In genomic region chr17:43367588-43368242, GRCh38 we compare ENCODE assay signal across 7 cellular contexts. TPM values are rescaled to one million over a fixed set of nuclear protein-coding genes. Genes with fewer than 3 reads are reported as not detected.
A peak's percentile ranks its signal among the peaks of the same experiment; 100 is the strongest.
DNase-seq lines count a peak whose midpoint lies in the region; ATAC-seq and TF ChIP-seq lines count a peak whose summit lies in the region.

No MANE protein-coding gene starts in this region.

- H3K4me3 Mint-ChIP-seq in stimulated activated naive B cell treated with anti-CD40 and anti-IgM and Interleukin-4, amounts not matched to agents 10 μg/mL and 1 μg/mL and 100 μg/mL, for 72 hours = peak overlapping the region; percentile 91 to 98

- TF ChIP-seq CTCF in GM12864 (IDR thresholded peaks at IDR 0.05; ENCODE audit: low read depth, low read length, missing control alignments) = no peak
- TF ChIP-seq CTCF in HEK293 (tag by site-specific recombination; IDR thresholded peaks at IDR 0.05) = no peak
- TF ChIP-seq CTCF in NB4 (IDR thresholded peaks at IDR 0.05; ENCODE audit: low read depth, low read length) = no peak
- no peak for TF ChIP-seq CTCF in SK-N-SH (IDR thresholded peaks at IDR 0.05)

- peak overlapping the region; percentile 82 for H3K9ac ChIP-seq in SK-N-SH

- H3F3A ChIP-seq in SK-N-SH (replicated peaks; ENCODE audit: insufficient read depth) = peaks cover 23% of the 10 kb centered on the region

- peak overlapping the region; percentile 84 for H3K4me2 ChIP-seq in SK-N-SH

- no peaks in the 10 kb centered on the region for H3K27me3 ChIP-seq in SK-N-SH (ENCODE audit: insufficient read depth)

- H3K4me3 ChIP-seq in GM12864 (ENCODE audit: low read depth, low read length) (no peak overlapping the region; the same call in 1 of the 2 replicates), HEK293 (ENCODE audit: low read depth, low read length) (no peak overlapping the region), NB4 (ENCODE audit: low read depth, low read length) (peak overlapping the region; percentile 72), SK-N-SH (ENCODE audit: low read depth in 2 of 2, low read length in 1 of 2) (peak overlapping the region in 1 of 2 experiments; percentile 36; a peak in 2 of 4 replicates)

- 44% methylated on average over 18 of the region's 18 CpGs for WGBS in SK-N-SH (ENCODE audit: low lambda C conversion rate)

- H4K20me1 ChIP-seq in SK-N-SH (ENCODE audit: insufficient read depth) = no peaks in the 10 kb centered on the region

- no peaks in the 10 kb centered on the region; a peak in 1 of 3 replicates for H3K36me3 ChIP-seq in HEK293 (ENCODE audit: control insufficient read depth in 2 of 2, insufficient read depth in 1 of 2, low read length in 2 of 2)
- H3K36me3 ChIP-seq in SK-N-SH (replicated peaks in 1 of 2; ENCODE audit: control insufficient read depth in 1 of 2, insufficient read depth in 2 of 2, low read length in 1 of 2) = no peaks in the 10 kb centered on the region

- POLR2A ChIA-PET in HEK293 (lab: Yijun Ruan, JAX) = interaction anchor here (0.5 to 3.9 kb wide), 44 partner anchors 10 to 849 kb away, joined by 3 to 130 read pairs (median 5); partner anchors contain the start of genes ARL4D, BECN1, BRCA1 and DHX8
- POLR2A ChIA-PET in SK-N-SH (lab: Yijun Ruan, JAX) = interaction anchor here (0.6 to 4.3 kb wide), 26 partner anchors 7 to 369 kb away, joined by 3 to 136 read pairs (median 4); partner anchors contain the start of genes ARL4D, DHX8 and RPL27

- H3K79me2 ChIP-seq in SK-N-SH (ENCODE audit: insufficient read depth) = peaks cover 11% of the 10 kb centered on the region

- no peak; the same call in 1 of the 2 replicates for TF ChIP-seq RAD21 in SK-N-SH (IDR thresholded peaks at IDR 0.05; ENCODE audit: low read length)

- H3K27me3 Mint-ChIP-seq in stimulated activated naive B cell treated with anti-CD40 and anti-IgM and Interleukin-4, amounts not matched to agents 10 μg/mL and 1 μg/mL and 100 μg/mL, for 72 hours = no peaks in the 10 kb centered on the region

- peak overlapping the region; percentile 93 for H2AFZ ChIP-seq in SK-N-SH (ENCODE audit: low read depth)

- H3K9me2 ChIP-seq in SK-N-SH = no peaks in the 10 kb centered on the region

- H3K4me1 Mint-ChIP-seq in stimulated activated naive B cell treated with anti-CD40 and anti-IgM and Interleukin-4, amounts not matched to agents 10 μg/mL and 1 μg/mL and 100 μg/mL, for 72 hours = peaks cover 39 to 77% of the 10 kb centered on the region in 2 donors

- H3K27ac ChIP-seq in HEK293 (ENCODE audit: extremely low read depth, low read depth, low read length) (peak overlapping the region; percentile 99), SK-N-SH (ENCODE audit: low read depth in 2 of 2, low read length in 1 of 2) (peak overlapping the region; percentile 92 to 95)

- CTCF ChIA-PET in HEK293 (lab: Yijun Ruan, JAX) (interaction anchor here (0.6 to 4.2 kb wide), 8 partner anchors 9 to 306 kb away, joined by 3 to 29 read pairs (median 4); partner anchors contain the start of gene DHX8), SK-N-SH (lab: Yijun Ruan, JAX) (interaction anchor here (1.1 to 4.1 kb wide), 6 partner anchors 11 to 115 kb away, joined by 3 to 36 read pairs (median 10); partner anchors contain the start of gene DHX8)

- peak overlapping the region; percentile 100 for H3K27ac Mint-ChIP-seq in stimulated activated naive B cell treated with anti-CD40 and anti-IgM and Interleukin-4, amounts not matched to agents 10 μg/mL and 1 μg/mL and 100 μg/mL, for 72 hours

- no peaks in the 10 kb centered on the region for H3K9me3 Mint-ChIP-seq in stimulated activated naive B cell treated with anti-CD40 and anti-IgM and Interleukin-4, amounts not matched to agents 10 μg/mL and 1 μg/mL and 100 μg/mL, for 72 hours

- H3K36me3 Mint-ChIP-seq in stimulated activated naive B cell treated with anti-CD40 and anti-IgM and Interleukin-4, amounts not matched to agents 10 μg/mL and 1 μg/mL and 100 μg/mL, for 72 hours = peaks cover 2 to 3% of the 10 kb centered on the region in 2 donors

- H3K9me3 ChIP-seq in HEK293 (ENCODE audit: control insufficient read depth, insufficient read depth, low read depth, low read length) (no peaks in the 10 kb centered on the region), SK-N-SH (no peaks in the 10 kb centered on the region)

- DNase-seq in GM12864 (ENCODE audit: low read depth) (peak; percentile 92), NB4 (ENCODE audit: low read depth) (peak; percentile 89), SK-N-SH (peak; percentile 67), cerebellar cortex (ENCODE audit: low spot score) (peak; percentile 96), kidney tubule cell (ENCODE audit: low spot score) (peak; percentile 96)
- peak; percentile 69 for DNase-seq in stimulated activated naive B cell treated with anti-CD40 and anti-IgM and Interleukin-4, amounts not matched to agents 10 μg/mL and 1 μg/mL and 100 μg/mL, for 72 hours

- TF ChIP-seq POLR2A in NB4 (IDR thresholded peaks at IDR 0.05; ENCODE audit: extremely low read depth, insufficient read length) = peak; percentile 97

- H3K4me1 ChIP-seq in HEK293 (ENCODE audit: control insufficient read depth, insufficient read depth, low read length) = peaks cover 20% of the 10 kb centered on the region; the same call in 1 of the 2 replicates
- H3K4me1 ChIP-seq in SK-N-SH (ENCODE audit: control insufficient read depth in 1 of 2, insufficient read depth in 2 of 2, low read depth in 1 of 2, low read length in 1 of 2) = peaks cover 7 to 11% of the 10 kb centered on the region in 2 experiments; a peak in 3 of 4 replicates

- peak; percentile 22 to 31; a peak in 1 of 4 replicates for TF ChIP-seq EP300 in SK-N-SH (IDR thresholded peaks at IDR 0.05; ENCODE audit: borderline replicate concordance in 1 of 2, low read depth in 1 of 2, low read length in 1 of 2)

- peak; percentile 54 to 58 for ATAC-seq in stimulated activated naive B cell treated with anti-CD40 and anti-IgM and Interleukin-4, amounts not matched to agents 10 μg/mL and 1 μg/mL and 100 μg/mL, for 72 hours (replicated peaks)

TF ChIP-seq in HEK293, 187 proteins besides CTCF, POLR2A, EP300 and RAD21 (continues in another document):
- TF ChIP-seq ZNF623 (tag by site-specific recombination; IDR thresholded peaks at IDR 0.05) = no peak; the same call in none of the 2 replicates
- TF ChIP-seq ZNF202 (tag by site-specific recombination; IDR thresholded peaks at IDR 0.05; ENCODE audit: borderline replicate concordance) = no peak
- peak; percentile 7; the same call in 1 of the 2 replicates for TF ChIP-seq ZBTB44 (tag by site-specific recombination; IDR thresholded peaks at IDR 0.05)
- no peak for TF ChIP-seq SALL2 (tag by site-specific recombination; IDR thresholded peaks at IDR 0.05; ENCODE audit: borderline replicate concordance)
- no peak for TF ChIP-seq ZNF426 (tag by site-specific recombination; IDR thresholded peaks at IDR 0.05)
- TF ChIP-seq ZBTB21 (tag by site-specific recombination; IDR thresholded peaks at IDR 0.05) = no peak; the same call in 1 of the 2 replicates
- no peak for TF ChIP-seq ZNF837 (tag by site-specific recombination; IDR thresholded peaks at IDR 0.05)

TF ChIP-seq in SK-N-SH, 30 proteins besides CTCF, POLR2A, EP300 and RAD21 (continues in another document):
- TF ChIP-seq RCOR1 (IDR thresholded peaks at IDR 0.05; ENCODE audit: low read length) = no peak
- TF ChIP-seq RXRA (IDR thresholded peaks at IDR 0.05; ENCODE audit: borderline replicate concordance, low read depth) = no peak
- TF ChIP-seq RFX5 (IDR thresholded peaks at IDR 0.05; ENCODE audit: low read length) = peak; percentile 51; the same call in 1 of the 2 replicates
- TF ChIP-seq TCF12 (IDR thresholded peaks at IDR 0.05) = peak; percentile 56; the same call in 1 of the 2 replicates
- peak; percentile 59; the same call in 1 of the 2 replicates for TF ChIP-seq TAF1 (IDR thresholded peaks at IDR 0.05; ENCODE audit: borderline replicate concordance, low read depth, low read length)
- no peak for TF ChIP-seq ELF1 (IDR thresholded peaks at IDR 0.05)
- TF ChIP-seq REST (IDR thresholded peaks at IDR 0.05; ENCODE audit: low read depth, low read length) = peak; percentile 57; the same call in 1 of the 2 replicates
- no peak; the same call in 1 of the 2 replicates for TF ChIP-seq IRF3 (IDR thresholded peaks at IDR 0.05; ENCODE audit: low read depth, low read length)

RNA-seq across cellular contexts. Expression of gene ARL4D, which starts 31.1 kb away (rescaled TPM):
- polyA plus RNA-seq in SK-N-SH (2012; rRNA removed) = 22.7 and 29.5 TPM in 2 replicates
- 16.4 and 17.8 TPM in 2 replicates for polyA plus RNA-seq in SK-N-SH (2012; cell fraction: cytosol; rRNA removed)
- 25.7 and 35.5 TPM in 2 replicates for polyA plus RNA-seq in SK-N-SH (2012; cell fraction: nucleus; rRNA removed)
